ENCODE assay signal across 17 cellular contexts in the genomic region with DNA sequence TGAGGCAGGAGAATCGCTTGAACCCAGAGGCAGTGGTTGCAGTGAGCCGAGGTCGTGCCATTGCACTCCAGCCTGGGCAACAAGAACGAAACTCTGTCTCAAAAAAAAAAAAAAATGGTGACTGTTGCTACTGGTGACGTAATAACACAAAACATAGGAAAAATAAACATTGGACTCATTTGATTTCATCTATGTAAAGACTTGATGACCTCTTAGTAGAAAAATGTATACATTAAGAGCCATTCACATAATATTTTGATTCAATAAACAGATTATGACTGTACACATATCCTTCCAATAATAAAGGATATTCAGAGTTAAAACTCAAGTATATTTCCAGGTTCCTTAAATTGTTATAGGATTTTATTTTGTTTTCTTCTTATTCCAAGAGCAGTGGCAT.
DNase-seq lines count a peak whose midpoint lies in the region; ATAC-seq, FAIRE-seq and TF ChIP-seq lines count a peak whose summit lies in the region.
"Had no signal": no experiment of that assay in that cellular context is flagged by ENCODE, and none has a peak within 500 bp of the region (broad histone marks: within the 10 kb centered on the region; RNA-seq: fewer than 3 reads in every experiment).

No MANE protein-coding gene starts in this region.

- no peak overlapping the region for H3K4me2 ChIP-seq in PC-3 (ENCODE audit: low read length)
- H3K4me2 ChIP-seq: GM23338 had no signal

- intact Hi-C loops in PC-3 (cut with micrococcal nuclease), result no loop called here
- intact Hi-C loops in colonic mucosa (cut with DNase I), result no loop called here

- H3K36me3 ChIP-seq in PC-3 (ENCODE audit: low read depth, low read length) (no peaks in the 10 kb centered on the region), colonic mucosa (no peaks in the 10 kb centered on the region)

- ATAC-seq in PC-3 (no peak), GM19397 (IDR thresholded peaks at IDR 0.05; ENCODE audit: unreplicated experiment) (no peak)
- ATAC-seq: GM12878, GM23338 had no signal

- CTCF ChIA-PET in AG04450 (lab: Charles Lee) (interaction anchor here (1.1 kb wide), 1 partner anchor 66 kb away, joined by 3 read pairs; a partner anchor contains a TSS), PC-3 (lab: Charles Lee) (no interaction called here)

- no peaks in the 10 kb centered on the region for H3K79me2 ChIP-seq in PC-3 (ENCODE audit: low read length)

- H3K27me3 ChIP-seq in AG04450 (ENCODE audit: control insufficient read depth, insufficient read depth, low read length), result no peaks in the 10 kb centered on the region
- H3K27me3 ChIP-seq in PC-3 (ENCODE audit: low read length), result no peaks in the 10 kb centered on the region
- H3K27me3 ChIP-seq in colonic mucosa, result no peaks in the 10 kb centered on the region

- no peaks in the 10 kb centered on the region for H3F3A ChIP-seq in PC-3 (ENCODE audit: low read length, unreplicated experiment)

- no peak for TF ChIP-seq CTCF in AG04450 (IDR thresholded peaks at IDR 0.05; ENCODE audit: low read depth, low read length)
- TF ChIP-seq CTCF in PC-3 (conservative IDR thresholded peaks at IDR 0.05; ENCODE audit: low read depth, low read length), result no peak
- no peak for TF ChIP-seq CTCF in colonic mucosa (IDR thresholded peaks at IDR 0.05)

- H3K9ac ChIP-seq in PC-3 (ENCODE audit: low read length), result no peak overlapping the region
- H3K9ac ChIP-seq in colonic mucosa (ENCODE audit: low read depth in 2 of 2, low read length in 2 of 2), result no peak overlapping the region

- no TSS peak for BruUV-seq in PC-3 (replicated peaks; lab: Mats Ljungman, UMichigan)

- POLR2A ChIA-PET in AG04450 (lab: Yijun Ruan, JAX) (interaction anchor here (0.7 kb wide), 1 partner anchor 243 kb away, joined by 6 read pairs; no protein-coding TSS in a partner anchor), PC-3 (lab: Charles Lee; ENCODE audit: unreplicated experiment) (interaction anchor here (0.6 kb wide), 1 partner anchor 117 kb away, joined by 3 read pairs; no protein-coding TSS in a partner anchor)

- H2AFZ ChIP-seq in PC-3 (ENCODE audit: low read length), result no peak overlapping the region
- H2AFZ ChIP-seq: GM23338 had no signal

- no peak for DNase-seq in AG04450 (ENCODE audit: low read depth, low spot score)
- DNase-seq in HCEC 1CT, result peak; percentile 43
- DNase-seq in PC-3, result peak; percentile 19
- peak; percentile 25 for DNase-seq in fibroblast of peridontal ligament (ENCODE audit: extremely low read depth)
- no peak for DNase-seq in GM19239 (ENCODE audit: insufficient read length, low spot score)
- DNase-seq in colonic mucosa, result no peak
- DNase-seq in occipital lobe (lab: John Stamatoyannopoulos, UW), result no peak
- DNase-seq: ACHN; C1 segment of cervical spinal cord; CD4-positive, alpha-beta T cell; DND-41; H7; KBM-7 had no signal

- no peaks in the 10 kb centered on the region for H3K9me2 ChIP-seq in PC-3 (replicated peaks; ENCODE audit: low read length)

- H3K4me1 ChIP-seq in PC-3 (ENCODE audit: insufficient read depth, low read length), result peaks cover 6% of the 10 kb centered on the region; the same call in 1 of the 2 replicates
- no peaks in the 10 kb centered on the region for H3K4me1 ChIP-seq in colonic mucosa

- H3K9me3 ChIP-seq in AG04450 (ENCODE audit: control insufficient read depth, insufficient read depth, low read length) (no peaks in the 10 kb centered on the region), PC-3 (ENCODE audit: low read length) (no peaks in the 10 kb centered on the region), colonic mucosa (no peaks in the 10 kb centered on the region)

- no peaks in the 10 kb centered on the region for H4K20me1 ChIP-seq in PC-3 (ENCODE audit: low read length)

- H3K4me3 ChIP-seq in AG04450 (ENCODE audit: low read depth, low read length), result no peak overlapping the region
- H3K4me3 ChIP-seq in PC-3 (ENCODE audit: low read length), result no peak overlapping the region
- no peak overlapping the region for H3K4me3 ChIP-seq in colonic mucosa
- H3K4me3 ChIP-seq: GM12878, GM23338 had no signal

- no peak for FAIRE-seq in GM19239 (lab: Jason Lieb, UNC)
- FAIRE-seq: GM12878, GM18507 had no signal

- H3K27ac ChIP-seq in AG04450 (ENCODE audit: low read depth, low read length) (peak overlapping the region; percentile 65), PC-3 (ENCODE audit: low read length) (no peak overlapping the region), colonic mucosa (no peak overlapping the region)

Comparison
In these comparisons a context has a peak if more than half of its experiments do, and no peak if none do; other contexts are left out.
1. DNase-seq: peak in HCEC 1CT (single experiment), PC-3 (single experiment) and fibroblast of peridontal ligament (single experiment); none in AG04450 (single experiment), GM19239 (single experiment), colonic mucosa (single experiment) and occipital lobe (single experiment).